Comparison of ENCODE assay signal across 14 cellular contexts in genomic region chr2:241857572-241858121, GRCh38. TPM values are rescaled to one million over a fixed set of nuclear protein-coding genes. Genes with fewer than 3 reads are reported as not detected.
DNase-seq lines count a peak whose midpoint lies in the region; ATAC-seq and TF ChIP-seq lines count a peak whose summit lies in the region.
"Had no signal": no experiment of that assay in that cellular context is flagged by ENCODE, and none has a peak within 500 bp of the region (broad histone marks: within the 10 kb centered on the region; RNA-seq: fewer than 3 reads in every experiment).

No MANE protein-coding gene starts in this region.

- H3K36me3 Mint-ChIP-seq in activated CD4-positive, alpha-beta T cell treated with anti-CD3 and anti-CD28 coated beads, Interleukin-2, amount 10 ng/mL, durations not matched to agents 7 days and 5 days (ENCODE audit: low read depth) = no peaks in the 10 kb centered on the region
- H3K36me3 Mint-ChIP-seq in dendritic cell treated with granulocyte-macrophage colony-stimulating factor and Interleukin-4, amounts not matched to agents 40 ng/mL and 50 ng/mL, for 4 days (ENCODE audit: low read depth) = no peaks in the 10 kb centered on the region
- H3K36me3 Mint-ChIP-seq: neural progenitor cell had no signal

- H3K4me1 Mint-ChIP-seq in activated CD4-positive, alpha-beta T cell treated with anti-CD3 and anti-CD28 coated beads, Interleukin-2, amount 10 ng/mL, durations not matched to agents 7 days and 5 days = peaks cover 30% of the 10 kb centered on the region
- no peaks in the 10 kb centered on the region for H3K4me1 Mint-ChIP-seq in dendritic cell treated with granulocyte-macrophage colony-stimulating factor and Interleukin-4, amounts not matched to agents 40 ng/mL and 50 ng/mL, for 4 days (ENCODE audit: low read depth)

- no peak for TF ChIP-seq CTCF in GM20000 (IDR thresholded peaks at IDR 0.05; ENCODE audit: extremely low read depth, missing control alignments)

- H3K27me3 Mint-ChIP-seq in activated CD4-positive, alpha-beta T cell treated with anti-CD3 and anti-CD28 coated beads, Interleukin-2, amount 10 ng/mL, durations not matched to agents 7 days and 5 days = no peaks in the 10 kb centered on the region
- H3K27me3 Mint-ChIP-seq in dendritic cell treated with granulocyte-macrophage colony-stimulating factor and Interleukin-4, amounts not matched to agents 40 ng/mL and 50 ng/mL, for 4 days = peaks cover 26% of the 10 kb centered on the region

- no peaks in the 10 kb centered on the region for H3K9me3 Mint-ChIP-seq in activated CD4-positive, alpha-beta T cell treated with anti-CD3 and anti-CD28 coated beads, Interleukin-2, amount 10 ng/mL, durations not matched to agents 7 days and 5 days
- no peaks in the 10 kb centered on the region for H3K9me3 Mint-ChIP-seq in dendritic cell treated with granulocyte-macrophage colony-stimulating factor and Interleukin-4, amounts not matched to agents 40 ng/mL and 50 ng/mL, for 4 days
- H3K9me3 Mint-ChIP-seq: neural progenitor cell had no signal

- H3K27ac Mint-ChIP-seq in activated CD4-positive, alpha-beta T cell treated with anti-CD3 and anti-CD28 coated beads, Interleukin-2, amount 10 ng/mL, durations not matched to agents 7 days and 5 days = peak overlapping the region; percentile 83
- peak overlapping the region; percentile 17 for H3K27ac Mint-ChIP-seq in dendritic cell treated with granulocyte-macrophage colony-stimulating factor and Interleukin-4, amounts not matched to agents 40 ng/mL and 50 ng/mL, for 4 days

- peak overlapping the region in 10 of 21 experiments; percentile 5 to 92 (median 84) for H3K27ac ChIP-seq in skin epidermis
- H3K27ac ChIP-seq: cardiac muscle cell, left lung, neural progenitor cell, transverse colon had no signal

- peak overlapping the region; percentile 55 for H3K4me3 Mint-ChIP-seq in activated CD4-positive, alpha-beta T cell treated with anti-CD3 and anti-CD28 coated beads, Interleukin-2, amount 10 ng/mL, durations not matched to agents 7 days and 5 days
- H3K4me3 Mint-ChIP-seq in dendritic cell treated with granulocyte-macrophage colony-stimulating factor and Interleukin-4, amounts not matched to agents 40 ng/mL and 50 ng/mL, for 4 days = no peak overlapping the region
- H3K4me3 Mint-ChIP-seq: neural progenitor cell had no signal

- H3K4me3 ChIP-seq in skin epidermis = peak overlapping the region in 6 of 7 experiments; percentile 15 to 36 (median 24)
- H3K4me3 ChIP-seq: cardiac muscle cell, neural progenitor cell had no signal

- ATAC-seq in HG02571 (IDR thresholded peaks at IDR 0.05; ENCODE audit: unreplicated experiment) = no peak
- no peak for ATAC-seq in HG02852 (IDR thresholded peaks at IDR 0.05; ENCODE audit: unreplicated experiment)

- intact Hi-C loops in dendritic cell treated with granulocyte-macrophage colony-stimulating factor and Interleukin-4, amounts not matched to agents 40 ng/mL and 50 ng/mL, for 4 days (cut with micrococcal nuclease) = no loop called here

- POLR2A ChIA-PET in activated CD4-positive, alpha-beta T cell treated with anti-CD3 and anti-CD28 coated beads, Interleukin-2, amount 10 ng/mL, durations not matched to agents 7 days and 5 days (lab: Charles Lee) = no interaction called here

- DNase-seq in activated CD4-positive, alpha-beta T cell treated with anti-CD3 and anti-CD28 coated beads, Interleukin-2, amount 10 ng/mL, durations not matched to agents 7 days and 5 days = no peak
- no peak for DNase-seq in activated CD4-positive, alpha-beta T cell treated with anti-CD3 and anti-CD28 coated beads for 4 hours
- peak; percentile 27 for DNase-seq in GM20000 (ENCODE audit: low spot score)
- no peak for DNase-seq in COLO668 (lab: John Stamatoyannopoulos, UW; ENCODE audit: unreplicated experiment)
- DNase-seq: DMS53, NCI-H524 treated with DMSO at 0.1 percent for 48 hours, transverse colon had no signal

- CTCF ChIA-PET in activated CD4-positive, alpha-beta T cell treated with anti-CD3 and anti-CD28 coated beads, Interleukin-2, amount 10 ng/mL, durations not matched to agents 7 days and 5 days (lab: Charles Lee) = no interaction called here

RNA-seq across cellular contexts. Expression of gene PDCD1, which starts 1.0 kb away (rescaled TPM):
- 1 to 10 TPM; 4.7 to 4.9 TPM for total RNA-seq in activated CD4-positive, alpha-beta T cell treated with anti-CD3 and anti-CD28 coated beads, Interleukin-2, amount 10 ng/mL, durations not matched to agents 7 days and 5 days
- total RNA-seq: cardiac muscle cell had no signal

RNA-seq across cellular contexts. Expression of gene RTP5, which starts 11.9 kb away (rescaled TPM):
- not detected for total RNA-seq in activated CD4-positive, alpha-beta T cell treated with anti-CD3 and anti-CD28 coated beads, Interleukin-2, amount 10 ng/mL, durations not matched to agents 7 days and 5 days
- total RNA-seq: cardiac muscle cell had no signal

RNA-seq across cellular contexts. Expression of gene NEU4, which starts 48.7 kb away (rescaled TPM):
- total RNA-seq in activated CD4-positive, alpha-beta T cell treated with anti-CD3 and anti-CD28 coated beads, Interleukin-2, amount 10 ng/mL, durations not matched to agents 7 days and 5 days = under 1 TPM in 1 of 2 experiments, not detected in 1; 0.37 TPM
